Comparison of ENCODE assay signal across 17 cellular contexts in the genomic region with DNA sequence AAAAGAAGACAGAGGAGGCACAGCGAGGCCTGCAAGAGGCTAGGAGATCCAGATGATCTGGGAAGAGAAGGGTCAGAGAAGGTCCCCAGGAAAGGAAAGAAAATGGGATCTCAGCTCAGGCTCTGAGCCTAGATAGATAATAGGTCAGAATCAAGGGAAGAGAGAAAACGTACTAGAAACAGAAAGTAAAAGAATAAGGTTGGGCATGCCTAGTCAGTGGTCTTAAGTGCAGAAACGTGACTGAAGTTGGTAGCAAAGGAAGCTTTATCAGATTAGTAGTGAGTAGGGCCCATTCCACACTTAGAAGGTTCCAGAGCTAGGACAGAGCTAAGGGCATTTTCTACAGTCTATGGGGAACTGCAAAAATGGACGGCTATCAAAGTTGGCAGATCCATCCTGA.
DNase-seq lines count a peak whose midpoint lies in the region; ATAC-seq and TF ChIP-seq lines count a peak whose summit lies in the region.
"Had no signal": no experiment of that assay in that cellular context is flagged by ENCODE, and none has a peak within 500 bp of the region (broad histone marks: within the 10 kb centered on the region; RNA-seq: fewer than 3 reads in every experiment).

No MANE protein-coding gene starts in this region.

- intact Hi-C loops in vagina (cut with DNase I), result no loop called here

- ATAC-seq in activated naive CD8-positive, alpha-beta T cell treated with anti-CD3 and anti-CD28 coated beads, Interleukin-2, amount 10 ng/mL, durations not matched to agents 7 days and 5 days (ENCODE audit: low read depth), result no peak
- peak; percentile 43 for ATAC-seq in HG02610 (IDR thresholded peaks at IDR 0.05; ENCODE audit: unreplicated experiment)
- no peak for ATAC-seq in activated T-helper 17 cell treated with anti-CD3 and anti-CD28 coated beads, Interleukin-2, amount 50 U/mL, for 72 hours (replicated peaks)
- no peak for ATAC-seq in HG03097 (IDR thresholded peaks at IDR 0.05; ENCODE audit: low FRiP score, unreplicated experiment)
- ATAC-seq in gastroesophageal sphincter, result no peak
- ATAC-seq: HCT116 had no signal

- TF ChIP-seq CTCF in vagina (IDR thresholded peaks at IDR 0.05) (no peak), gastroesophageal sphincter (IDR thresholded peaks at IDR 0.05) (no peak)

- peaks cover 21% of the 10 kb centered on the region for H3K36me3 Mint-ChIP-seq in activated naive CD8-positive, alpha-beta T cell treated with anti-CD3 and anti-CD28 coated beads, Interleukin-2, amount 10 ng/mL, durations not matched to agents 7 days and 5 days
- H3K36me3 Mint-ChIP-seq in activated naive CD8-positive, alpha-beta T cell treated with anti-CD3 and anti-CD28 coated beads for 36 hours, result peaks cover 39% of the 10 kb centered on the region
- peaks cover 20% of the 10 kb centered on the region for H3K36me3 Mint-ChIP-seq in activated T-helper 17 cell treated with anti-CD3 and anti-CD28 coated beads, Interleukin-2, amount 50 U/mL, for 72 hours (ENCODE audit: low read depth)

- TF ChIP-seq EP300 in gastroesophageal sphincter (IDR thresholded peaks at IDR 0.05), result no peak

- WGBS in gastroesophageal sphincter (ENCODE audit: low coverage in 1 of 2), 2 donors, result 78 to 91% methylated on average over 3 to 4 of the region's 4 CpGs

- TF ChIP-seq POLR2A in vagina (IDR thresholded peaks at IDR 0.05) (no peak), gastroesophageal sphincter (IDR thresholded peaks at IDR 0.05) (no peak)

- H3K4me3 ChIP-seq in vagina (no peak overlapping the region), gastroesophageal sphincter (no peak overlapping the region)
- H3K4me3 ChIP-seq: prostate gland, SK-N-MC had no signal

- no peak overlapping the region for H3K27ac ChIP-seq in vagina
- no peak overlapping the region for H3K27ac ChIP-seq in gastroesophageal sphincter
- H3K27ac ChIP-seq: prostate gland, SK-N-MC had no signal

- H3K4me1 Mint-ChIP-seq in activated naive CD8-positive, alpha-beta T cell treated with anti-CD3 and anti-CD28 coated beads, Interleukin-2, amount 10 ng/mL, durations not matched to agents 7 days and 5 days, result peaks cover 17% of the 10 kb centered on the region
- peaks cover 17% of the 10 kb centered on the region for H3K4me1 Mint-ChIP-seq in activated naive CD8-positive, alpha-beta T cell treated with anti-CD3 and anti-CD28 coated beads for 36 hours
- H3K4me1 Mint-ChIP-seq in activated T-helper 17 cell treated with anti-CD3 and anti-CD28 coated beads, Interleukin-2, amount 50 U/mL, for 72 hours, result peaks cover 17% of the 10 kb centered on the region
- H3K4me1 Mint-ChIP-seq: nephron had no signal

- H3K36me3 ChIP-seq in vagina, result no peaks in the 10 kb centered on the region
- peaks cover 0 to 23% of the 10 kb centered on the region in 2 donors for H3K36me3 ChIP-seq in gastroesophageal sphincter
- H3K36me3 ChIP-seq: prostate gland had no signal

- POLR2A ChIA-PET in activated naive CD8-positive, alpha-beta T cell treated with anti-CD3 and anti-CD28 coated beads, Interleukin-2, amount 10 ng/mL, durations not matched to agents 7 days and 5 days (lab: Charles Lee), result no interaction called here

- H3K4me1 ChIP-seq in vagina (no peaks in the 10 kb centered on the region), gastroesophageal sphincter (no peaks in the 10 kb centered on the region)
- H3K4me1 ChIP-seq: prostate gland had no signal

- H3K27me3 Mint-ChIP-seq in activated naive CD8-positive, alpha-beta T cell treated with anti-CD3 and anti-CD28 coated beads, Interleukin-2, amount 10 ng/mL, durations not matched to agents 7 days and 5 days, result no peaks in the 10 kb centered on the region
- no peaks in the 10 kb centered on the region for H3K27me3 Mint-ChIP-seq in activated naive CD8-positive, alpha-beta T cell treated with anti-CD3 and anti-CD28 coated beads for 36 hours
- no peaks in the 10 kb centered on the region for H3K27me3 Mint-ChIP-seq in activated T-helper 17 cell treated with anti-CD3 and anti-CD28 coated beads, Interleukin-2, amount 50 U/mL, for 72 hours
- H3K27me3 Mint-ChIP-seq: dendritic cell treated with granulocyte-macrophage colony-stimulating factor and Interleukin-4, amounts not matched to agents 40 ng/mL and 50 ng/mL, for 4 days had no signal

- H3K9me3 ChIP-seq in vagina (no peaks in the 10 kb centered on the region), gastroesophageal sphincter (no peaks in the 10 kb centered on the region)
- H3K9me3 ChIP-seq: prostate gland had no signal

- no peak overlapping the region for H3K27ac Mint-ChIP-seq in activated naive CD8-positive, alpha-beta T cell treated with anti-CD3 and anti-CD28 coated beads, Interleukin-2, amount 10 ng/mL, durations not matched to agents 7 days and 5 days
- no peak overlapping the region for H3K27ac Mint-ChIP-seq in activated naive CD8-positive, alpha-beta T cell treated with anti-CD3 and anti-CD28 coated beads for 36 hours
- peak overlapping the region; percentile 37 for H3K27ac Mint-ChIP-seq in activated T-helper 17 cell treated with anti-CD3 and anti-CD28 coated beads, Interleukin-2, amount 50 U/mL, for 72 hours
- H3K27ac Mint-ChIP-seq: dendritic cell treated with granulocyte-macrophage colony-stimulating factor and Interleukin-4, amounts not matched to agents 40 ng/mL and 50 ng/mL, for 4 days; nephron had no signal

- peaks cover 4% of the 10 kb centered on the region for H3K9me3 Mint-ChIP-seq in activated naive CD8-positive, alpha-beta T cell treated with anti-CD3 and anti-CD28 coated beads, Interleukin-2, amount 10 ng/mL, durations not matched to agents 7 days and 5 days
- no peaks in the 10 kb centered on the region for H3K9me3 Mint-ChIP-seq in activated naive CD8-positive, alpha-beta T cell treated with anti-CD3 and anti-CD28 coated beads for 36 hours
- no peaks in the 10 kb centered on the region for H3K9me3 Mint-ChIP-seq in activated T-helper 17 cell treated with anti-CD3 and anti-CD28 coated beads, Interleukin-2, amount 50 U/mL, for 72 hours
- H3K9me3 Mint-ChIP-seq: dendritic cell treated with granulocyte-macrophage colony-stimulating factor and Interleukin-4, amounts not matched to agents 40 ng/mL and 50 ng/mL, for 4 days; nephron had no signal

- DNase-seq in activated naive CD8-positive, alpha-beta T cell treated with anti-CD3 and anti-CD28 coated beads, Interleukin-2, amount 10 ng/mL, durations not matched to agents 7 days and 5 days, result no peak
- no peak for DNase-seq in activated naive CD8-positive, alpha-beta T cell treated with anti-CD3 and anti-CD28 coated beads for 36 hours
- DNase-seq in vagina (ENCODE audit: extremely low spot score in 2 of 2) (no peak), pons (ENCODE audit: low spot score) (no peak)
- DNase-seq: activated CD8-positive, alpha-beta memory T cell treated with anti-CD3 and anti-CD28 coated beads for 24 hours; activated gamma-delta T cell treated with Interleukin-2 at 50 U/mL for 16 hours; NCI-H2081; stimulated activated naive CD4-positive, alpha-beta T cell treated with Interleukin-2 at 50 U/mL for 16 hours had no signal

- H3K27me3 ChIP-seq in vagina, result no peaks in the 10 kb centered on the region
- H3K27me3 ChIP-seq in gastroesophageal sphincter, result no peaks in the 10 kb centered on the region

- peak overlapping the region; percentile 20 for H3K4me3 Mint-ChIP-seq in activated naive CD8-positive, alpha-beta T cell treated with anti-CD3 and anti-CD28 coated beads, Interleukin-2, amount 10 ng/mL, durations not matched to agents 7 days and 5 days
- no peak overlapping the region for H3K4me3 Mint-ChIP-seq in activated naive CD8-positive, alpha-beta T cell treated with anti-CD3 and anti-CD28 coated beads for 36 hours
- no peak overlapping the region for H3K4me3 Mint-ChIP-seq in activated T-helper 17 cell treated with anti-CD3 and anti-CD28 coated beads, Interleukin-2, amount 50 U/mL, for 72 hours
- H3K4me3 Mint-ChIP-seq: dendritic cell treated with granulocyte-macrophage colony-stimulating factor and Interleukin-4, amounts not matched to agents 40 ng/mL and 50 ng/mL, for 4 days; nephron had no signal
